15 cellular contexts compared by ENCODE assay signal in genomic region chr18:44080054-44080453, GRCh38.
DNase-seq lines count a peak whose midpoint lies in the region; ATAC-seq lines count a peak whose summit lies in the region.
"Had no signal": no experiment of that assay in that cellular context is flagged by ENCODE, and none has a peak within 500 bp of the region (broad histone marks: within the 10 kb centered on the region; RNA-seq: fewer than 3 reads in every experiment).

No MANE protein-coding gene starts in this region.

- no peaks in the 10 kb centered on the region for H3K9me3 Mint-ChIP-seq in stimulated activated naive CD8-positive, alpha-beta T cell treated with anti-CD3 and anti-CD28 coated beads, Interleukin-15, amount 100 ng/mL, for 72 hours

- intact Hi-C loops in posterior vena cava (cut with DNase I): no loop called here

- H3K9ac ChIP-seq in adipocyte (ENCODE audit: low read length): peak overlapping the region; percentile 14

- H3K4me3 Mint-ChIP-seq in stimulated activated naive CD8-positive, alpha-beta T cell treated with anti-CD3 and anti-CD28 coated beads, Interleukin-15, amount 100 ng/mL, for 72 hours: no peak overlapping the region

- H3K27me3 ChIP-seq in adipocyte (replicated peaks; ENCODE audit: control insufficient read depth, insufficient read depth, low read length): no peaks in the 10 kb centered on the region

- H3K27me3 Mint-ChIP-seq in stimulated activated naive CD8-positive, alpha-beta T cell treated with anti-CD3 and anti-CD28 coated beads, Interleukin-15, amount 100 ng/mL, for 72 hours: no peaks in the 10 kb centered on the region

- peak overlapping the region; percentile 4 for H3K27ac ChIP-seq in epithelial cell of prostate
- H3K27ac ChIP-seq: C4-2B had no signal

- ATAC-seq in stimulated activated naive CD8-positive, alpha-beta T cell treated with anti-CD3 and anti-CD28 coated beads, Interleukin-15, amount 100 ng/mL, for 72 hours: no peak
- ATAC-seq: Panc1 had no signal

- H3K4me3 ChIP-seq in adipocyte (ENCODE audit: low read length): no peak overlapping the region

- no peak overlapping the region for H3K27ac Mint-ChIP-seq in stimulated activated naive CD8-positive, alpha-beta T cell treated with anti-CD3 and anti-CD28 coated beads, Interleukin-15, amount 100 ng/mL, for 72 hours

- no peaks in the 10 kb centered on the region for H3K4me1 Mint-ChIP-seq in stimulated activated naive CD8-positive, alpha-beta T cell treated with anti-CD3 and anti-CD28 coated beads, Interleukin-15, amount 100 ng/mL, for 72 hours

- DNase-seq in M059J (ENCODE audit: low read depth): peak; percentile 13
- DNase-seq in adipocyte (ENCODE audit: low read depth): no peak
- DNase-seq in epithelial cell of prostate (ENCODE audit: low read depth, low spot score): no peak
- peak; percentile 2 for DNase-seq in renal cortical epithelial cell (ENCODE audit: low read depth)
- no peak for DNase-seq in putamen (ENCODE audit: low spot score)
- DNase-seq in stimulated activated naive CD8-positive, alpha-beta T cell treated with anti-CD3 and anti-CD28 coated beads, Interleukin-15, amount 100 ng/mL, for 72 hours: no peak
- no peak for DNase-seq in posterior vena cava (ENCODE audit: low spot score)
- DNase-seq in DMS153 (lab: John Stamatoyannopoulos, UW): no peak
- DNase-seq: H7, NCI-H1436, NCI-H2029 treated with DMSO at 0.1 percent for 48 hours, NCI-H2171 treated with DMSO at 0.1 percent for 48 hours, NCI-H774 had no signal

- no peaks in the 10 kb centered on the region for H3K9me3 ChIP-seq in adipocyte (ENCODE audit: control insufficient read depth, low read length)

- no peaks in the 10 kb centered on the region for H3K36me3 ChIP-seq in adipocyte (ENCODE audit: control insufficient read depth, insufficient read depth, low read length, severe bottlenecking)

- peaks cover 17% of the 10 kb centered on the region for H3K4me1 ChIP-seq in adipocyte (ENCODE audit: control insufficient read depth, insufficient read depth, low read length)

Comparison
In these comparisons a context has a peak if more than half of its experiments do, and no peak if none do; other contexts are left out.
1. DNase-seq: peak in M059J (single experiment) and renal cortical epithelial cell (single experiment); none in adipocyte (single experiment), epithelial cell of prostate (single experiment), putamen (single experiment), stimulated activated naive CD8-positive, alpha-beta T cell treated with anti-CD3 and anti-CD28 coated beads, Interleukin-15, amount 100 ng/mL, for 72 hours (0 of 2), posterior vena cava (single experiment) and DMS153 (single experiment).